In the genomic region with DNA sequence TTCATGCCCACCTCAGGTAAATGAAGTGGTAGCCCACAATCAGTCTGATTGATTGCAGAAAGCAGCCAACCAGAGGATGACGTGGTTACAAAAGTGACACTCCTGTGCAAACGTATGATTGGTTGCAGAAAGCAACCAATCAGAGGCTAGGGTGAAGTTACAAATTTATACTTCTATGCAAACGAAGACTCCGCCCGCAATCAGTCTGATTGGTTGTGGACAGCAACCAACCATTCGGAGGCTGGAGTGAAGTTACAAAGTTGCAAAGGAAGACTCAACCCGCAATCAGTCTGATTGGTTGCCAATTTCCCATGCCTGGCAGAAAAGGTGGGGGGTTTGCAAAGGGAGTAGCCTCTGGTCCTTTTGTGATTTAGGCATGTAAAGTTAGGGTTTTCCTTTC, we compare ENCODE assay signal across 28 cellular contexts. TPM values are rescaled to one million over a fixed set of nuclear protein-coding genes. Genes with fewer than 3 reads are reported as not detected.
"Had no signal": no experiment of that assay in that cellular context is flagged by ENCODE, and none has a peak within 500 bp of the region (broad histone marks: within the 10 kb centered on the region; RNA-seq: fewer than 3 reads in every experiment).

No MANE protein-coding gene starts in this region.

- ATAC-seq: mucosa of descending colon; naive thymus-derived CD4-positive, alpha-beta T cell; natural killer cell treated with Interleukin-12 subunit alpha and Interleukin-12 subunit beta and Interleukin-15 and Interleukin-18, amount 100 ng/mL, for 72 hours; pancreas; right cardiac atrium; sciatic nerve; stimulated activated naive B cell treated with anti-CD40 and anti-IgM and Interleukin-4, amounts not matched to agents 10 μg/mL and 1 μg/mL and 100 μg/mL, for 72 hours; stimulated activated naive CD8-positive, alpha-beta T cell treated with anti-CD3 and anti-CD28 coated beads, Interleukin-15, Interleukin-2, amounts not matched to agents 100 U/mL and 50 U/mL, for 24 hours had no signal

- H3K27ac Mint-ChIP-seq: memory B cell; naive thymus-derived CD4-positive, alpha-beta T cell; natural killer cell treated with Interleukin-12 subunit alpha and Interleukin-12 subunit beta and Interleukin-15 and Interleukin-18, amount 100 ng/mL, for 72 hours; stimulated activated naive B cell treated with anti-CD40 and anti-IgM and Interleukin-4, amounts not matched to agents 10 μg/mL and 1 μg/mL and 100 μg/mL, for 72 hours; type B pancreatic cell had no signal

- H3K4me1 Mint-ChIP-seq: naive thymus-derived CD4-positive, alpha-beta T cell had no signal

- H3K9me3 Mint-ChIP-seq: natural killer cell treated with Interleukin-12 subunit alpha and Interleukin-12 subunit beta and Interleukin-15 and Interleukin-18, amount 100 ng/mL, for 72 hours had no signal

- DNase-seq: hippocampal formation; islet precursor cell; left ventricle myocardium inferior; midbrain; mucosa of descending colon; naive thymus-derived CD4-positive, alpha-beta T cell; pancreas; posterior cingulate gyrus; retina; right cardiac atrium; stimulated activated CD4-positive, alpha-beta T cell treated with anti-CD3 and anti-CD28 coated beads, Interleukin-12 subunit alpha, Interleukin-12 subunit beta, amount 100 ng/mL, for 4 hours; stimulated activated CD4-positive, alpha-beta T cell treated with anti-CD3 and anti-CD28 coated beads, Interleukin-15, amount 100 ng/mL, for 24 hours; stimulated activated CD4-positive, alpha-beta T cell treated with anti-CD3 and anti-CD28 coated beads, Interleukin-2, amount 100 ng/mL, for 24 hours; stimulated activated CD4-positive, alpha-beta T cell treated with anti-CD3 and anti-CD28 coated beads, Interleukin-4, amount 100 ng/mL, for 1 hour; stimulated activated naive B cell treated with anti-CD40 and anti-IgM and Interleukin-4, amounts not matched to agents 10 μg/mL and 1 μg/mL and 100 μg/mL, for 72 hours; stimulated activated naive CD8-positive, alpha-beta T cell treated with anti-CD3 and anti-CD28 coated beads, Interleukin-15, Interleukin-2, amounts not matched to agents 100 U/mL and 50 U/mL, for 24 hours; stomach; uterus had no signal

- H3K27me3 ChIP-seq: pancreas, stomach, tibial nerve, uterus had no signal

- H3K27ac ChIP-seq: left ventricle myocardium inferior, pancreas, prostate gland, stomach, tibial nerve, uterus had no signal

- H3K36me3 Mint-ChIP-seq: natural killer cell treated with Interleukin-12 subunit alpha and Interleukin-12 subunit beta and Interleukin-15 and Interleukin-18, amount 100 ng/mL, for 72 hours; stimulated activated naive B cell treated with anti-CD40 and anti-IgM and Interleukin-4, amounts not matched to agents 10 μg/mL and 1 μg/mL and 100 μg/mL, for 72 hours; type B pancreatic cell had no signal

- H3K4me1 ChIP-seq: pancreas, prostate gland, uterus had no signal

- H3K36me3 ChIP-seq: left ventricle myocardium inferior, pancreas, prostate gland, stomach, thoracic aorta, tibial nerve, uterus had no signal

- H3K4me3 ChIP-seq: left ventricle myocardium inferior, mucosa of descending colon, pancreas, prostate gland, skin epidermis, stomach, thoracic aorta, tibial nerve, uterus had no signal

- H3K9me3 ChIP-seq: left ventricle myocardium inferior, mucosa of descending colon, pancreas, prostate gland, stomach, thoracic aorta, uterus had no signal

- H3K4me3 Mint-ChIP-seq: memory B cell; naive thymus-derived CD4-positive, alpha-beta T cell; natural killer cell treated with Interleukin-12 subunit alpha and Interleukin-12 subunit beta and Interleukin-15 and Interleukin-18, amount 100 ng/mL, for 72 hours; stimulated activated naive B cell treated with anti-CD40 and anti-IgM and Interleukin-4, amounts not matched to agents 10 μg/mL and 1 μg/mL and 100 μg/mL, for 72 hours; type B pancreatic cell had no signal

- H3K27me3 Mint-ChIP-seq: stimulated activated naive B cell treated with anti-CD40 and anti-IgM and Interleukin-4, amounts not matched to agents 10 μg/mL and 1 μg/mL and 100 μg/mL, for 72 hours; type B pancreatic cell had no signal

- FAIRE-seq: pancreas had no signal

RNA-seq across cellular contexts. Expression of gene SLC3A1, which starts 4.0 kb away (rescaled TPM):
- total RNA-seq: left ventricle myocardium inferior, lung microvascular endothelial cell, myocyte had no signal
